In the genomic region with DNA sequence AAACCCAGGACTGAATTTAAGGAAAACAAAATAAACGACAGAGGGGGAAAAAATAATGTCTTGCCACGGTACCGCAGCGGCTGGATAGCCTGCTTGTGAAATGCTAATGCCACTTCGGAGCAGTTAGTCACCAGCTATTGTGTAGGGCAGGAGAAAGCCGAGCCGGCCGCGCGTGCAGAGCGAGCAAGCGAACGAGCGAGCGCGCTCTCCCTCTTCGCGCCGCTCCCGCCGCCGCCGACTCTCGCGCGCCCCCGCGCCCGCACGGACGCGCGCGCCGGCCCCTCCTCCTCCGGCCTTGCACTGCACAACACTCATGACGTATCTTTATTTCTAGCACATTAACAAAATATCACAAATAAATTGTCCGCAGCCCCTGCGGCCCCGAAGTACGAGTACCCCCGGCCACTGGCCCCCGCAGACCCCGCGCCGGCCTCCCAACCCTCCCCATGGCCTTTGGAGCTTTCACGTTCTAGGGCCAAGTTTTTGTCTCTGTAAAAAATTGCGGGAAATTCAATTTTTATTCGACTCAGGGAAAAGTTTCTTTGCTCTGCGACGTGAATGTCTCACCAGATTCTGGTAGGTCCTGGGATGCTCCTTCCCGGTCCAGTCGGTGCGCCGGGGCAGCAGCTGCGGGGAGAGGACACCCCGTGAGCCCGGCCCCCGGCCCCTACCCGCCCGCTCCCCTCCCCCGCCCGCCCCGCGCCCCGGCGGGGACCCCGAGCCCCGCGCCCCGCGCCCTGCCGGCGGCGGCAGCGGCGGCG, we compare ENCODE assay signal across 8 cellular contexts. TPM values are rescaled to one million over a fixed set of nuclear protein-coding genes. Genes with fewer than 3 reads are reported as not detected.
DNase-seq lines count a peak whose midpoint lies in the region; ATAC-seq, FAIRE-seq and TF ChIP-seq lines count a peak whose summit lies in the region.

No MANE protein-coding gene starts in this region.

- no peak for TF ChIP-seq CTCF in GM12865 (IDR thresholded peaks at IDR 0.05; ENCODE audit: insufficient read depth, low read depth, low read length, missing control alignments)
- TF ChIP-seq CTCF in pancreas (IDR thresholded peaks at IDR 0.05): no peak
- TF ChIP-seq CTCF in thyroid gland (IDR thresholded peaks at IDR 0.05): no peak

- WGBS in pancreas, 2 donors: 1% methylated on average over 55 to 78 of the region's 78 CpGs
- 1% methylated on average over 47 to 52 of the region's 78 CpGs for WGBS in thyroid gland, 2 donors

- H3K9me3 Mint-ChIP-seq in activated naive CD8-positive, alpha-beta T cell treated with anti-CD3 and anti-CD28 coated beads, Interleukin-2, amount 10 ng/mL, durations not matched to agents 7 days and 5 days: no peaks in the 10 kb centered on the region

- peak; percentile 94 for DNase-seq in GM12865 (ENCODE audit: low read depth)
- peak; percentile 90 for DNase-seq in NCI-H1105 treated with DMSO at 0.1 percent for 48 hours (lab: John Stamatoyannopoulos, UW)
- peak; percentile 85 for DNase-seq in SKM-1 treated with dmso at 0.1 percent for 144 hours (lab: John Stamatoyannopoulos, UW; ENCODE audit: unreplicated experiment)
- DNase-seq in activated naive CD8-positive, alpha-beta T cell treated with anti-CD3 and anti-CD28 coated beads, Interleukin-2, amount 10 ng/mL, durations not matched to agents 7 days and 5 days: peak; percentile 94
- DNase-seq in Right ventricle myocardium superior: peak; percentile 96
- peak; percentile 86 to 94 (median 90) for DNase-seq in pancreas
- peak; percentile 89 to 90 for DNase-seq in thyroid gland

- ATAC-seq in HG02678 (IDR thresholded peaks at IDR 0.05; ENCODE audit: unreplicated experiment): peak; percentile 50
- ATAC-seq in activated naive CD8-positive, alpha-beta T cell treated with anti-CD3 and anti-CD28 coated beads, Interleukin-2, amount 10 ng/mL, durations not matched to agents 7 days and 5 days (ENCODE audit: low read depth): peak; percentile 51
- peak; percentile 84 for ATAC-seq in Right ventricle myocardium superior (ENCODE audit: poor library complexity)
- peak; percentile 77 to 87 (median 81) for ATAC-seq in pancreas

- H3K27me3 ChIP-seq in pancreas: no peaks in the 10 kb centered on the region
- H3K27me3 ChIP-seq in thyroid gland: no peaks in the 10 kb centered on the region

- POLR2A ChIA-PET in activated naive CD8-positive, alpha-beta T cell treated with anti-CD3 and anti-CD28 coated beads, Interleukin-2, amount 10 ng/mL, durations not matched to agents 7 days and 5 days (lab: Charles Lee): interaction anchor here (0.7 to 3.0 kb wide), 8 partner anchors 10 to 210 kb away, joined by 3 to 14 read pairs (median 4); partner anchors contain the start of genes HMGN3 and IRAK1BP1

- H3K27me3 Mint-ChIP-seq in activated naive CD8-positive, alpha-beta T cell treated with anti-CD3 and anti-CD28 coated beads, Interleukin-2, amount 10 ng/mL, durations not matched to agents 7 days and 5 days: peaks cover 7% of the 10 kb centered on the region

- H3K36me3 ChIP-seq in pancreas (no peaks in the 10 kb centered on the region), thyroid gland (no peaks in the 10 kb centered on the region)

- peaks cover 13% of the 10 kb centered on the region for H3K36me3 Mint-ChIP-seq in activated naive CD8-positive, alpha-beta T cell treated with anti-CD3 and anti-CD28 coated beads, Interleukin-2, amount 10 ng/mL, durations not matched to agents 7 days and 5 days

- H3K4me1 Mint-ChIP-seq in activated naive CD8-positive, alpha-beta T cell treated with anti-CD3 and anti-CD28 coated beads, Interleukin-2, amount 10 ng/mL, durations not matched to agents 7 days and 5 days: peaks cover 19% of the 10 kb centered on the region

- H3K27ac ChIP-seq in pancreas: peak overlapping the region; percentile 91 to 99 (median 94)
- H3K27ac ChIP-seq in thyroid gland: peak overlapping the region; percentile 96 to 98 (median 98)

- H3K4me3 ChIP-seq in GM12865 (ENCODE audit: low read depth, low read length) (peak overlapping the region; percentile 98), pancreas (peak overlapping the region; percentile 41 to 92 (median 68)), thyroid gland (replicated peaks in 1 of 3) (peak overlapping the region in 2 of 3 donors; percentile 48 to 86)

- H3K9me3 ChIP-seq in pancreas (no peaks in the 10 kb centered on the region), thyroid gland (no peaks in the 10 kb centered on the region)

- peak in 1 of 2 donors; percentile 75 for TF ChIP-seq POLR2A in thyroid gland (IDR thresholded peaks at IDR 0.05)

- H3K4me1 ChIP-seq in pancreas (peaks cover 3 to 27% (median 26%) of the 10 kb centered on the region in 3 donors), thyroid gland (peaks cover 12 to 13% of the 10 kb centered on the region in 2 donors)

- no peak for FAIRE-seq in pancreas (lab: Jason Lieb, UNC)

- intact Hi-C loops in Right ventricle myocardium superior (cut with DNase I) (loop anchor here (5.0 kb wide), 1 partner anchor 155 kb away; the partner anchor contains the start of gene HMGN3), pancreas (cut with DNase I) (no loop called here), thyroid gland (cut with DNase I) (no loop called here)

- peak overlapping the region; percentile 88 for H3K4me3 Mint-ChIP-seq in activated naive CD8-positive, alpha-beta T cell treated with anti-CD3 and anti-CD28 coated beads, Interleukin-2, amount 10 ng/mL, durations not matched to agents 7 days and 5 days

- peak overlapping the region; percentile 84 for H3K27ac Mint-ChIP-seq in activated naive CD8-positive, alpha-beta T cell treated with anti-CD3 and anti-CD28 coated beads, Interleukin-2, amount 10 ng/mL, durations not matched to agents 7 days and 5 days

RNA-seq across cellular contexts. Expression of gene PHIP, which starts 1.0 kb away (rescaled TPM):
- 10 to 100 TPM; 33.2 to 34.3 TPM for total RNA-seq in activated naive CD8-positive, alpha-beta T cell treated with anti-CD3 and anti-CD28 coated beads, Interleukin-2, amount 10 ng/mL, durations not matched to agents 7 days and 5 days
- total RNA-seq in Right ventricle myocardium superior: 13.3 TPM
- 10 to 100 TPM in 5 of 6 donors, 1 to 10 TPM in 1; 8.9 to 17.9 (median 11.6) TPM for total RNA-seq in pancreas
- polyA plus RNA-seq in pancreas: 10 to 100 TPM in 1 of 2 donors, 1 to 10 TPM in 1; 8.3 to 11.2 TPM
- 10 to 100 TPM; 28.0 to 45.9 (median 35.4) TPM for total RNA-seq in thyroid gland

Comparison
In these comparisons a context has a peak if more than half of its experiments do, and no peak if none do; other contexts are left out.
1. Peak in every context shown above with its lines: DNase-seq, ATAC-seq, H3K4me3 ChIP-seq and H3K27ac ChIP-seq.